12 cellular contexts compared by ENCODE assay signal in the genomic region with DNA sequence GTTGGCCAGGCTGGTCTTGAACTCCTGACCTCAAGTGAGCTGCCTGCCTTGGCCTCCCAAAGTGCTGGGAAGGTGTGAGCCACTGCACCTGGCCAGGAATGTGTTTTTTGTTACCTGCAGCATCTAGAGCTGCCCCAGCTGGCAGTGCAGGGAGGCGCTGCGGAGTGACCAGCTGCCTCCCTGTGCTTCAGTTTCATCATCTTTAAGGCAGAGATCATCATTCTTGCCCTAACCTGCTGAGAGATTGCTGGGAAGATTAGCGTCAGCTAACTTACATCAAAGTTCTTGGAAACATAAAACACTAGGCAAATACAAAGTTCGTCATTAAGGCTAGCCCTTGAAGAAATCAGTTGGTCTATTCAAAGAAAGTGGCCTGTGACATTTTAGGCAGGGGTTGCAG. TPM values are rescaled to one million over a fixed set of nuclear protein-coding genes. Genes with fewer than 3 reads are reported as not detected.
DNase-seq lines count a peak whose midpoint lies in the region; ATAC-seq and TF ChIP-seq lines count a peak whose summit lies in the region.
"Had no signal": no experiment of that assay in that cellular context is flagged by ENCODE, and none has a peak within 500 bp of the region (broad histone marks: within the 10 kb centered on the region; RNA-seq: fewer than 3 reads in every experiment).

No MANE protein-coding gene starts in this region.

- no peaks in the 10 kb centered on the region for H3K9me3 ChIP-seq in upper lobe of right lung
- H3K9me3 ChIP-seq in right cardiac atrium (ENCODE audit: control insufficient read depth, low read length): no peaks in the 10 kb centered on the region

- CTCF ChIA-PET in activated CD8-positive, alpha-beta T cell treated with anti-CD3 and anti-CD28 coated beads for 36 hours (lab: Charles Lee): no interaction called here

- POLR2A ChIA-PET in activated CD8-positive, alpha-beta T cell treated with anti-CD3 and anti-CD28 coated beads for 36 hours (lab: Charles Lee): interaction anchor here (1.2 kb wide), 1 partner anchor 64 kb away, joined by 3 read pairs; no protein-coding TSS in a partner anchor

- peak overlapping the region; percentile 92 for H3K4me3 Mint-ChIP-seq in activated CD8-positive, alpha-beta T cell treated with anti-CD3 and anti-CD28 coated beads for 36 hours
- H3K4me3 Mint-ChIP-seq in glutamatergic neuron (ENCODE audit: unreplicated experiment): peak overlapping the region; percentile 5

- peak; percentile 43 for DNase-seq in activated effector memory CD4-positive, alpha-beta T cell treated with anti-CD3 and anti-CD28 coated beads, Interleukin-2, amount 50 U/mL, for 16 hours
- no peak for DNase-seq in activated effector memory CD4-positive, alpha-beta T cell treated with Interleukin-2 at 50 U/mL for 16 hours
- DNase-seq in activated CD8-positive, alpha-beta T cell treated with anti-CD3 and anti-CD28 coated beads for 36 hours: no peak
- no peak for DNase-seq in glutamatergic neuron
- peak; percentile 15 for DNase-seq in upper lobe of right lung
- no peak for DNase-seq in mucosa of gallbladder (ENCODE audit: low spot score)
- DNase-seq in right cardiac atrium: no peak
- DNase-seq: anterior cingulate cortex, DMS153, NCI-H2029 treated with DMSO at 0.1 percent for 48 hours, NCI-H748 treated with DMSO at 0.1 percent for 48 hours had no signal

- H3K27ac ChIP-seq in upper lobe of right lung (no peak overlapping the region), right cardiac atrium (ENCODE audit: low read length) (no peak overlapping the region)

- H3K9me3 Mint-ChIP-seq in activated CD8-positive, alpha-beta T cell treated with anti-CD3 and anti-CD28 coated beads for 36 hours: no peaks in the 10 kb centered on the region
- H3K9me3 Mint-ChIP-seq in glutamatergic neuron (ENCODE audit: unreplicated experiment): peaks cover 8% of the 10 kb centered on the region

- H3K4me3 ChIP-seq in upper lobe of right lung: no peak overlapping the region
- H3K4me3 ChIP-seq in right cardiac atrium (ENCODE audit: low read length): no peak overlapping the region

- no peak for TF ChIP-seq CTCF in activated CD8-positive, alpha-beta T cell treated with anti-CD3 and anti-CD28 coated beads for 36 hours (IDR thresholded peaks at IDR 0.05)
- TF ChIP-seq CTCF in glutamatergic neuron (IDR thresholded peaks at IDR 0.05; ENCODE audit: partially characterized antibody, unreplicated experiment): no peak
- TF ChIP-seq CTCF in upper lobe of right lung (IDR thresholded peaks at IDR 0.05): no peak

- H3K4me1 ChIP-seq in upper lobe of right lung (peaks cover 15% of the 10 kb centered on the region), right cardiac atrium (ENCODE audit: control insufficient read depth, insufficient read depth, low read length) (peaks cover 4% of the 10 kb centered on the region)

- H3K27me3 ChIP-seq in upper lobe of right lung: no peaks in the 10 kb centered on the region
- no peaks in the 10 kb centered on the region for H3K27me3 ChIP-seq in right cardiac atrium (ENCODE audit: control insufficient read depth, insufficient read depth)

- ATAC-seq in activated CD8-positive, alpha-beta T cell treated with anti-CD3 and anti-CD28 coated beads for 36 hours: no peak
- no peak for ATAC-seq in upper lobe of right lung
- no peak for ATAC-seq in GM21390 (IDR thresholded peaks at IDR 0.05; ENCODE audit: unreplicated experiment)
- ATAC-seq in right cardiac atrium: no peak

- intact Hi-C loops in activated CD8-positive, alpha-beta T cell treated with anti-CD3 and anti-CD28 coated beads for 36 hours (cut with micrococcal nuclease): no loop called here
- intact Hi-C loops in upper lobe of right lung (cut with DNase I) (no loop called here), right cardiac atrium (cut with DNase I) (no loop called here)

- H3K27me3 Mint-ChIP-seq in activated CD8-positive, alpha-beta T cell treated with anti-CD3 and anti-CD28 coated beads for 36 hours: no peaks in the 10 kb centered on the region
- H3K27me3 Mint-ChIP-seq in glutamatergic neuron (ENCODE audit: unreplicated experiment): peaks cover 11% of the 10 kb centered on the region

- H3K27ac Mint-ChIP-seq in activated CD8-positive, alpha-beta T cell treated with anti-CD3 and anti-CD28 coated beads for 36 hours: peak overlapping the region; percentile 49
- H3K27ac Mint-ChIP-seq in glutamatergic neuron (ENCODE audit: unreplicated experiment): no peak overlapping the region

- 71% methylated on average over 4 of the region's 4 CpGs for WGBS in right cardiac atrium

- peaks cover 37% of the 10 kb centered on the region for H3K4me1 Mint-ChIP-seq in activated CD8-positive, alpha-beta T cell treated with anti-CD3 and anti-CD28 coated beads for 36 hours (ENCODE audit: low read depth)
- peaks cover 11% of the 10 kb centered on the region for H3K4me1 Mint-ChIP-seq in glutamatergic neuron (ENCODE audit: low read depth, unreplicated experiment)

- H3K36me3 Mint-ChIP-seq in activated CD8-positive, alpha-beta T cell treated with anti-CD3 and anti-CD28 coated beads for 36 hours (ENCODE audit: low read depth): peaks cover 51% of the 10 kb centered on the region
- H3K36me3 Mint-ChIP-seq in glutamatergic neuron (ENCODE audit: unreplicated experiment): peaks cover 21% of the 10 kb centered on the region

- peaks cover 45% of the 10 kb centered on the region for H3K36me3 ChIP-seq in upper lobe of right lung

RNA-seq across cellular contexts. Expression of gene ZNF282, which starts 2.3 kb away (rescaled TPM):
- total RNA-seq in activated CD8-positive, alpha-beta T cell treated with anti-CD3 and anti-CD28 coated beads for 36 hours: 10 to 100 TPM; 29.3 to 29.7 TPM
- total RNA-seq in glutamatergic neuron (ENCODE audit: unreplicated experiment) (22.9 TPM), upper lobe of right lung (23.3 TPM), mucosa of gallbladder (33.8 TPM), right cardiac atrium (10 to 100 TPM; 13.6 to 14.6 (median 13.9) TPM)
- 8.0 TPM for polyA plus RNA-seq in right cardiac atrium

RNA-seq across cellular contexts. Expression of gene ZNF212, which starts 41.8 kb away (rescaled TPM):
- total RNA-seq in activated CD8-positive, alpha-beta T cell treated with anti-CD3 and anti-CD28 coated beads for 36 hours: 10 to 100 TPM; 10.5 to 13.4 TPM
- total RNA-seq in glutamatergic neuron (ENCODE audit: unreplicated experiment): 13.2 TPM
- 10.2 TPM for total RNA-seq in upper lobe of right lung
- 11.7 TPM for total RNA-seq in mucosa of gallbladder
- 1 to 10 TPM; 4.5 to 5.7 (median 5.3) TPM for total RNA-seq in right cardiac atrium
- 4.7 TPM for polyA plus RNA-seq in right cardiac atrium

RNA-seq across cellular contexts. Expression of gene ZNF398, which starts 50.4 kb away (rescaled TPM):
- 1 to 10 TPM; 7.2 to 8.7 TPM for total RNA-seq in activated CD8-positive, alpha-beta T cell treated with anti-CD3 and anti-CD28 coated beads for 36 hours
- total RNA-seq in glutamatergic neuron (ENCODE audit: unreplicated experiment): 13.9 TPM
- total RNA-seq in upper lobe of right lung: 14.5 TPM
- 15.3 TPM for total RNA-seq in mucosa of gallbladder
- total RNA-seq in right cardiac atrium: 10 to 100 TPM in 1 of 4 donors, 1 to 10 TPM in 3; 7.6 to 10.3 (median 8.7) TPM
- polyA plus RNA-seq in right cardiac atrium: 2.5 TPM

Comparison
In these comparisons a context has a peak if more than half of its experiments do, and no peak if none do; other contexts are left out.
1. DNase-seq: peak in activated effector memory CD4-positive, alpha-beta T cell treated with anti-CD3 and anti-CD28 coated beads, Interleukin-2, amount 50 U/mL, for 16 hours (single experiment) and upper lobe of right lung (single experiment); none in activated effector memory CD4-positive, alpha-beta T cell treated with Interleukin-2 at 50 U/mL for 16 hours (single experiment), activated CD8-positive, alpha-beta T cell treated with anti-CD3 and anti-CD28 coated beads for 36 hours (single experiment), glutamatergic neuron (single experiment), mucosa of gallbladder (single experiment) and right cardiac atrium (0 of 3).